Comparison of ENCODE assay signal across 11 cellular contexts in genomic region chr9:114388764-114389375, GRCh38. TPM values are rescaled to one million over a fixed set of nuclear protein-coding genes. Genes with fewer than 3 reads are reported as not detected.
DNase-seq lines count a peak whose midpoint lies in the region; ATAC-seq and TF ChIP-seq lines count a peak whose summit lies in the region.
"Had no signal": no experiment of that assay in that cellular context is flagged by ENCODE, and none has a peak within 500 bp of the region (broad histone marks: within the 10 kb centered on the region; RNA-seq: fewer than 3 reads in every experiment).

No MANE protein-coding gene starts in this region.

- peaks cover 59% of the 10 kb centered on the region for H3K4me1 Mint-ChIP-seq in T-helper 2 cell treated with Interferon-gamma antibody and Interleukin-4, amounts not matched to agents 5 μg/mL and 100 μg/mL, for 36 hours (ENCODE audit: low read depth)
- H3K4me1 Mint-ChIP-seq in activated CD8-positive, alpha-beta T cell treated with anti-CD3 and anti-CD28 coated beads for 36 hours (ENCODE audit: low read depth), result peaks cover 42% of the 10 kb centered on the region

- no peak overlapping the region for H3K27ac ChIP-seq in iPS-20b (ENCODE audit: low read length)
- H3K27ac ChIP-seq in subcutaneous abdominal adipose tissue (ENCODE audit: low read depth, low read length), result peak overlapping the region; percentile 96

- no peaks in the 10 kb centered on the region for H3K9me3 Mint-ChIP-seq in T-helper 2 cell treated with Interferon-gamma antibody and Interleukin-4, amounts not matched to agents 5 μg/mL and 100 μg/mL, for 36 hours
- H3K9me3 Mint-ChIP-seq in activated CD8-positive, alpha-beta T cell treated with anti-CD3 and anti-CD28 coated beads for 36 hours, result no peaks in the 10 kb centered on the region
- H3K9me3 Mint-ChIP-seq: H9 had no signal

- no peak for ATAC-seq in activated CD8-positive, alpha-beta T cell treated with anti-CD3 and anti-CD28 coated beads for 36 hours

- H3K4me3 ChIP-seq in iPS-20b (ENCODE audit: low read length), result no peak overlapping the region
- peak overlapping the region in 3 of 5 donors; percentile 76 to 85 (median 77) for H3K4me3 ChIP-seq in subcutaneous abdominal adipose tissue (ENCODE audit: low read depth in 1 of 5, low read length in 5 of 5)

- CTCF ChIA-PET in activated CD8-positive, alpha-beta T cell treated with anti-CD3 and anti-CD28 coated beads for 36 hours (lab: Charles Lee), result interaction anchor here (1.2 to 10.4 kb wide), 8 partner anchors 8 to 203 kb away, joined by 3 to 98 read pairs (median 8); no protein-coding TSS in a partner anchor

- no peak for DNase-seq in T-helper 2 cell treated with Interferon-gamma antibody and Interleukin-4, amounts not matched to agents 5 μg/mL and 100 μg/mL, for 36 hours (ENCODE audit: low spot score)
- DNase-seq in T-helper 2 cell (no peak), anterior cingulate cortex (lab: John Stamatoyannopoulos, UW) (no peak), LoVo (ENCODE audit: low spot score) (no peak), H4 (ENCODE audit: low spot score) (no peak)
- DNase-seq in activated CD8-positive, alpha-beta T cell treated with anti-CD3 and anti-CD28 coated beads for 36 hours, result no peak
- DNase-seq: 8988T, H9, NCI-H510A had no signal

- H3K27ac Mint-ChIP-seq in T-helper 2 cell treated with Interferon-gamma antibody and Interleukin-4, amounts not matched to agents 5 μg/mL and 100 μg/mL, for 36 hours, result peak overlapping the region; percentile 98
- H3K27ac Mint-ChIP-seq in activated CD8-positive, alpha-beta T cell treated with anti-CD3 and anti-CD28 coated beads for 36 hours, result peak overlapping the region; percentile 94

- no peaks in the 10 kb centered on the region for H3K27me3 Mint-ChIP-seq in T-helper 2 cell treated with Interferon-gamma antibody and Interleukin-4, amounts not matched to agents 5 μg/mL and 100 μg/mL, for 36 hours (ENCODE audit: low read depth)
- no peaks in the 10 kb centered on the region for H3K27me3 Mint-ChIP-seq in activated CD8-positive, alpha-beta T cell treated with anti-CD3 and anti-CD28 coated beads for 36 hours

- no peaks in the 10 kb centered on the region for H3K9me3 ChIP-seq in iPS-20b (ENCODE audit: insufficient read depth, low read depth, low read length)
- no peaks in the 10 kb centered on the region for H3K9me3 ChIP-seq in subcutaneous abdominal adipose tissue (ENCODE audit: control insufficient read depth in 5 of 5, low read length in 5 of 5)

- H3K9ac ChIP-seq in iPS-20b (ENCODE audit: low read depth, low read length), result peak overlapping the region; percentile 76; the same call in 1 of the 2 replicates
- H3K9ac ChIP-seq in subcutaneous abdominal adipose tissue (ENCODE audit: low read length in 5 of 5), result peak overlapping the region in 4 of 5 donors; percentile 62 to 87 (median 84)

- H3K36me3 ChIP-seq in iPS-20b (ENCODE audit: insufficient read depth, low read depth, low read length), result no peaks in the 10 kb centered on the region
- H3K36me3 ChIP-seq in subcutaneous abdominal adipose tissue (ENCODE audit: control insufficient read depth in 5 of 5, insufficient read depth in 5 of 5, low read length in 5 of 5), result no peaks in the 10 kb centered on the region

- H3K27me3 ChIP-seq in iPS-20b (ENCODE audit: insufficient read depth, low read length), result no peaks in the 10 kb centered on the region
- no peaks in the 10 kb centered on the region for H3K27me3 ChIP-seq in subcutaneous abdominal adipose tissue (ENCODE audit: control insufficient read depth in 5 of 5, insufficient read depth in 4 of 5, low read length in 5 of 5)

- peaks cover 68% of the 10 kb centered on the region for H3K36me3 Mint-ChIP-seq in T-helper 2 cell treated with Interferon-gamma antibody and Interleukin-4, amounts not matched to agents 5 μg/mL and 100 μg/mL, for 36 hours (ENCODE audit: low read depth)
- H3K36me3 Mint-ChIP-seq in activated CD8-positive, alpha-beta T cell treated with anti-CD3 and anti-CD28 coated beads for 36 hours (ENCODE audit: low read depth), result peaks cover 78% of the 10 kb centered on the region

- H3K4me1 ChIP-seq in iPS-20b (ENCODE audit: insufficient read depth, low read length) (peaks cover 49% of the 10 kb centered on the region), subcutaneous abdominal adipose tissue (ENCODE audit: control insufficient read depth in 5 of 5, insufficient read depth in 5 of 5, low read length in 5 of 5) (peaks cover 36 to 95% (median 88%) of the 10 kb centered on the region in 5 donors)

- H3K4me3 Mint-ChIP-seq in T-helper 2 cell treated with Interferon-gamma antibody and Interleukin-4, amounts not matched to agents 5 μg/mL and 100 μg/mL, for 36 hours, result peak overlapping the region; percentile 99
- H3K4me3 Mint-ChIP-seq in activated CD8-positive, alpha-beta T cell treated with anti-CD3 and anti-CD28 coated beads for 36 hours, result peak overlapping the region; percentile 84

- intact Hi-C loops in activated CD8-positive, alpha-beta T cell treated with anti-CD3 and anti-CD28 coated beads for 36 hours (cut with micrococcal nuclease), result no loop called here

- no peak for TF ChIP-seq CTCF in activated CD8-positive, alpha-beta T cell treated with anti-CD3 and anti-CD28 coated beads for 36 hours (IDR thresholded peaks at IDR 0.05)

- POLR2A ChIA-PET in activated CD8-positive, alpha-beta T cell treated with anti-CD3 and anti-CD28 coated beads for 36 hours (lab: Charles Lee), result interaction anchor here (0.6 to 17.7 kb wide), 12 partner anchors 7 to 303 kb away, joined by 3 to 351 read pairs (median 7); partner anchors contain the start of genes ATP6V1G1 and TMEM268

RNA-seq across cellular contexts. Expression of gene AKNA, which starts 1.1 kb away (rescaled TPM):
- 100 to 1,000 TPM; 166 to 167 TPM for total RNA-seq in activated CD8-positive, alpha-beta T cell treated with anti-CD3 and anti-CD28 coated beads for 36 hours
- 2.3 and 3.4 TPM in 2 replicates for total RNA-seq in H4 (2014; rRNA removed; shearing (Covaris generic))

RNA-seq across cellular contexts. Expression of gene ORM2, which starts 59.2 kb away (rescaled TPM):
- total RNA-seq in activated CD8-positive, alpha-beta T cell treated with anti-CD3 and anti-CD28 coated beads for 36 hours, result not detected
- 0.19 TPM in 1 of 2 replicates, not detected in the other for total RNA-seq in H4 (2014; rRNA removed; shearing (Covaris generic))

Comparison
In these comparisons a context has a peak if more than half of its experiments do, and no peak if none do; other contexts are left out.
1. RNA of gene AKNA, which starts 1.1 kb away (total RNA-seq): 166 to 167 TPM in activated CD8-positive, alpha-beta T cell treated with anti-CD3 and anti-CD28 coated beads for 36 hours; 2.3 to 3.4 TPM in H4; every median in the first group is over 10 times any median in the second.